In genomic region chr3:197083486-197083885, GRCh38 we compare ENCODE assay signal across 8 cellular contexts. TPM values are rescaled to one million over a fixed set of nuclear protein-coding genes. Genes with fewer than 3 reads are reported as not detected.
A peak's percentile ranks its signal among the peaks of the same experiment; 100 is the strongest.
DNase-seq lines count a peak whose midpoint lies in the region; ATAC-seq and TF ChIP-seq lines count a peak whose summit lies in the region.

No MANE protein-coding gene starts in this region.

- ATAC-seq in activated T-helper 17 cell treated with anti-CD3 and anti-CD28 coated beads, Interleukin-2, amount 50 U/mL, for 72 hours (replicated peaks): peak; percentile 95
- ATAC-seq in GM23338 (no peak), HG03378 (IDR thresholded peaks at IDR 0.05; ENCODE audit: unreplicated experiment) (no peak), GM19351 (IDR thresholded peaks at IDR 0.05; ENCODE audit: unreplicated experiment) (no peak), HG03039 (IDR thresholded peaks at IDR 0.05; ENCODE audit: unreplicated experiment) (no peak)

- no peak overlapping the region for H2AFZ ChIP-seq in GM23338

- TF ChIP-seq CTCF in kidney epithelial cell (IDR thresholded peaks at IDR 0.05; ENCODE audit: insufficient read depth, low read length, poor library complexity, severe bottlenecking) (no peak), GM23338 (conservative IDR thresholded peaks at IDR 0.05; ENCODE audit: low read depth in 2 of 2) (no peak)

- no peaks in the 10 kb centered on the region for H3K9me2 ChIP-seq in GM23338 (ENCODE audit: insufficient read depth)

- no peaks in the 10 kb centered on the region for H3K27me3 Mint-ChIP-seq in activated T-helper 17 cell treated with anti-CD3 and anti-CD28 coated beads, Interleukin-2, amount 50 U/mL, for 72 hours
- no peaks in the 10 kb centered on the region for H3K27me3 Mint-ChIP-seq in GM23338 (ENCODE audit: insufficient read depth, low read depth, poor library complexity)

- H3K4me3 ChIP-seq in kidney epithelial cell (ENCODE audit: low read depth, low read length): no peak overlapping the region
- no peak overlapping the region for H3K4me3 ChIP-seq in GM23338

- DNase-seq in ACHN (peak; percentile 61), HCEC 1CT (peak; percentile 86), kidney epithelial cell (ENCODE audit: low read depth) (peak; percentile 48), GM23338 (ENCODE audit: low spot score) (no peak)

- H3K4me1 ChIP-seq in GM23338 (ENCODE audit: insufficient read depth): no peaks in the 10 kb centered on the region

- H3F3A ChIP-seq in GM23338 (replicated peaks; ENCODE audit: low read depth): no peaks in the 10 kb centered on the region

- H3K4me2 ChIP-seq in GM23338: no peak overlapping the region

- peaks cover 9% of the 10 kb centered on the region for H3K4me1 Mint-ChIP-seq in activated T-helper 17 cell treated with anti-CD3 and anti-CD28 coated beads, Interleukin-2, amount 50 U/mL, for 72 hours
- peaks cover 5% of the 10 kb centered on the region; the same call in 2 of the 3 replicates for H3K4me1 Mint-ChIP-seq in GM23338

- H3K4me3 Mint-ChIP-seq in activated T-helper 17 cell treated with anti-CD3 and anti-CD28 coated beads, Interleukin-2, amount 50 U/mL, for 72 hours: no peak overlapping the region
- H3K4me3 Mint-ChIP-seq in GM23338: no peak overlapping the region

- H3K9me3 Mint-ChIP-seq in activated T-helper 17 cell treated with anti-CD3 and anti-CD28 coated beads, Interleukin-2, amount 50 U/mL, for 72 hours: no peaks in the 10 kb centered on the region
- no peaks in the 10 kb centered on the region for H3K9me3 Mint-ChIP-seq in GM23338

- H4K20me1 ChIP-seq in GM23338 (replicated peaks; ENCODE audit: insufficient read depth): no peaks in the 10 kb centered on the region; the same call in 1 of the 2 replicates

- H3K27me3 ChIP-seq in kidney epithelial cell (ENCODE audit: control insufficient read depth, insufficient read depth, low read length) (no peaks in the 10 kb centered on the region), GM23338 (ENCODE audit: insufficient read depth) (no peaks in the 10 kb centered on the region)

- H3K27ac ChIP-seq in GM23338 (ENCODE audit: low read depth): no peak overlapping the region; the same call in 1 of the 2 replicates

- no peaks in the 10 kb centered on the region for H3K79me2 ChIP-seq in GM23338 (replicated peaks; ENCODE audit: insufficient read depth)

- H3K36me3 ChIP-seq in kidney epithelial cell (ENCODE audit: control insufficient read depth, insufficient read depth, low read length): no peaks in the 10 kb centered on the region
- H3K36me3 ChIP-seq in GM23338 (ENCODE audit: insufficient read depth): no peaks in the 10 kb centered on the region

- peak overlapping the region; percentile 61 for H3K27ac Mint-ChIP-seq in activated T-helper 17 cell treated with anti-CD3 and anti-CD28 coated beads, Interleukin-2, amount 50 U/mL, for 72 hours
- H3K27ac Mint-ChIP-seq in GM23338: no peak overlapping the region

- H3K36me3 Mint-ChIP-seq in activated T-helper 17 cell treated with anti-CD3 and anti-CD28 coated beads, Interleukin-2, amount 50 U/mL, for 72 hours (ENCODE audit: low read depth): peaks cover 50% of the 10 kb centered on the region
- peaks cover 6% of the 10 kb centered on the region; the same call in 2 of the 3 replicates for H3K36me3 Mint-ChIP-seq in GM23338 (ENCODE audit: low read depth)

- in situ Hi-C loops in ACHN (cut with HindIII; ENCODE audit: low pct_ligation_motif_present, low pct_unique_long_range_greater_than_20kb, low sequenced_read_pairs): no loop called here

TF ChIP-seq in GM23338, 12 proteins besides CTCF, POLR2A, EP300 and RAD21:
- TF ChIP-seq POLR2AphosphoS5 (IDR thresholded peaks at IDR 0.05; ENCODE audit: low read depth) (no peak), ZNF114 (CRISPR knock-in tag; IDR thresholded peaks at IDR 0.05) (no peak), EZH2 (IDR thresholded peaks at IDR 0.05; ENCODE audit: low read depth, unreplicated experiment) (no peak)

RNA-seq across cellular contexts. Expression of gene MELTF, which starts 53.9 kb away (rescaled TPM):
- 1 to 10 TPM; 6.0 to 9.7 TPM for total RNA-seq in activated T-helper 17 cell treated with anti-CD3 and anti-CD28 coated beads, Interleukin-2, amount 50 U/mL, for 72 hours
- 28.6 and 33.8 TPM in 2 replicates for total RNA-seq in kidney epithelial cell
- total RNA-seq in GM23338 (2014; rRNA removed; shearing (Covaris generic)): 5.2 and 5.4 TPM in 2 replicates
- polyA plus RNA-seq in GM23338 (2016; fragmentation: Nextera tagmentation; extraction: Ambion mirVana): 1.3 and 1.4 TPM in 2 replicates
